ENCODE assay signal across 1 cellular context in genomic region chr6:141133346-141133745, GRCh38.
TF ChIP-seq lines count a peak whose summit lies in the region.

No MANE protein-coding gene starts in this region.

TF ChIP-seq in IMR-90, 13 proteins besides CTCF, POLR2A, EP300 and RAD21 (continued from another document):
- TF ChIP-seq MXI1 (IDR thresholded peaks at IDR 0.05; ENCODE audit: borderline replicate concordance, low read depth, low read length) (no peak), FOS (IDR thresholded peaks at IDR 0.05; ENCODE audit: low read depth, low read length) (no peak), CEBPB (IDR thresholded peaks at IDR 0.05; ENCODE audit: low read depth, low read length) (no peak), MAZ (IDR thresholded peaks at IDR 0.05; ENCODE audit: borderline replicate concordance, low read depth, low read length) (no peak), RCOR1 (IDR thresholded peaks at IDR 0.05; ENCODE audit: insufficient replicate concordance, low read length) (no peak)
